ENCODE assay signal across 8 cellular contexts in genomic region chr19:6362024-6362344, GRCh38. TPM values are rescaled to one million over a fixed set of nuclear protein-coding genes. Genes with fewer than 3 reads are reported as not detected.
DNase-seq lines count a peak whose midpoint lies in the region; ATAC-seq and TF ChIP-seq lines count a peak whose summit lies in the region.

No MANE protein-coding gene starts in this region.

- H3K4me3 Mint-ChIP-seq in CD4-positive, alpha-beta memory T cell: peak overlapping the region; percentile 90 to 98 (median 95)
- peak overlapping the region; percentile 91 for H3K4me3 Mint-ChIP-seq in neural progenitor cell

- no peaks in the 10 kb centered on the region for H3K27me3 ChIP-seq in CD4-positive, alpha-beta memory T cell (ENCODE audit: insufficient read depth, low read length)
- H3K27me3 ChIP-seq in ectodermal cell (ENCODE audit: control insufficient read depth, insufficient read depth, low read length, poor library complexity, severe bottlenecking): no peaks in the 10 kb centered on the region
- H3K27me3 ChIP-seq in neural progenitor cell: no peaks in the 10 kb centered on the region

- H3K27ac Mint-ChIP-seq in CD4-positive, alpha-beta memory T cell: peak overlapping the region; percentile 91 to 97 (median 95)
- H3K27ac Mint-ChIP-seq in neural progenitor cell: no peak overlapping the region

- intact Hi-C loops in CD4-positive, alpha-beta memory T cell (cut with micrococcal nuclease): loop anchor here (5.0 to 10.0 kb wide), 2 partner anchors 567 to 1170 kb away; partner anchors contain the start of gene DUS3L

- CTCF ChIA-PET in CD4-positive, alpha-beta memory T cell (lab: Charles Lee; ENCODE audit: partially characterized antibody): no interaction called here

- no peak for ATAC-seq in HG03565 (IDR thresholded peaks at IDR 0.05; ENCODE audit: unreplicated experiment)
- no peak for ATAC-seq in GM19351 (IDR thresholded peaks at IDR 0.05; ENCODE audit: unreplicated experiment)

- H3K9me3 Mint-ChIP-seq in CD4-positive, alpha-beta memory T cell: no peaks in the 10 kb centered on the region
- no peaks in the 10 kb centered on the region for H3K9me3 Mint-ChIP-seq in neural progenitor cell

- H2AFZ ChIP-seq in neural progenitor cell (replicated peaks): peak overlapping the region; percentile 82

- H3K36me3 Mint-ChIP-seq in CD4-positive, alpha-beta memory T cell: peaks cover 20 to 34% of the 10 kb centered on the region in 2 donors
- H3K36me3 Mint-ChIP-seq in neural progenitor cell: peaks cover 9% of the 10 kb centered on the region

- H3K36me3 ChIP-seq in CD4-positive, alpha-beta memory T cell (ENCODE audit: insufficient read depth, low read length): peaks cover 28% of the 10 kb centered on the region
- H3K36me3 ChIP-seq in ectodermal cell (ENCODE audit: control insufficient read depth, insufficient read depth, low read length) (peaks cover 5% of the 10 kb centered on the region), neural progenitor cell (no peaks in the 10 kb centered on the region)

- TF ChIP-seq POLR2A in NB4 (IDR thresholded peaks at IDR 0.05; ENCODE audit: extremely low read depth, insufficient read length): no peak

- H3K9ac ChIP-seq in neural progenitor cell: peak overlapping the region; percentile 48

- peak overlapping the region; percentile 93 for H3K4me2 ChIP-seq in neural progenitor cell

- H3K79me2 ChIP-seq in neural progenitor cell (ENCODE audit: low read depth): peaks cover 6% of the 10 kb centered on the region

- peak overlapping the region; percentile 78 for H3K27ac ChIP-seq in CD4-positive, alpha-beta memory T cell (ENCODE audit: low read depth, low read length)
- H3K27ac ChIP-seq in ectodermal cell (ENCODE audit: insufficient read depth, low read depth, low read length, poor library complexity, severe bottlenecking) (no peak overlapping the region), neural progenitor cell (no peak overlapping the region)

- peaks cover 23% of the 10 kb centered on the region for H3K4me1 ChIP-seq in CD4-positive, alpha-beta memory T cell (ENCODE audit: insufficient read depth, low read length)
- peaks cover 14% of the 10 kb centered on the region for H3K4me1 ChIP-seq in ectodermal cell (ENCODE audit: control insufficient read depth, insufficient read depth, low read length)
- peaks cover 4% of the 10 kb centered on the region for H3K4me1 ChIP-seq in neural progenitor cell

- peak overlapping the region; percentile 92 to 97 for H3K4me3 ChIP-seq in CD4-positive, alpha-beta memory T cell (ENCODE audit: low read length in 2 of 2)
- H3K4me3 ChIP-seq in NB4 (ENCODE audit: low read depth, low read length) (peak overlapping the region; percentile 69), ectodermal cell (ENCODE audit: insufficient read depth, low read depth, low read length) (peak overlapping the region; percentile 67), neural progenitor cell (peak overlapping the region; percentile 73)

- DNase-seq in CD4-positive, alpha-beta memory T cell: peak in 1 of 5 donors; percentile 14
- DNase-seq in NB4 (ENCODE audit: low read depth) (no peak), neural progenitor cell (ENCODE audit: low spot score) (no peak), NCI-H1105 treated with DMSO at 0.1 percent for 48 hours (lab: John Stamatoyannopoulos, UW) (no peak), DMS79 (lab: John Stamatoyannopoulos, UW) (no peak)

- POLR2A ChIA-PET in CD4-positive, alpha-beta memory T cell (lab: Charles Lee; ENCODE audit: partially characterized antibody): interaction anchor here (1.4 to 5.4 kb wide), 6 partner anchors 11 to 707 kb away, joined by 3 to 123 read pairs (median 16); partner anchors contain the start of genes ALKBH7, DENND1C, GTF2F1 and KHSRP

- no peaks in the 10 kb centered on the region for H3F3A ChIP-seq in neural progenitor cell (ENCODE audit: low read depth)

- 1 to 2% methylated on average over 7 of the region's 7 CpGs for WGBS in ectodermal cell, 2 experiments

- no peaks in the 10 kb centered on the region for H3K9me3 ChIP-seq in CD4-positive, alpha-beta memory T cell (ENCODE audit: control insufficient read depth in 1 of 2, low read length in 2 of 2)
- H3K9me3 ChIP-seq in ectodermal cell (ENCODE audit: control insufficient read depth, low read length) (no peaks in the 10 kb centered on the region), neural progenitor cell (ENCODE audit: low read depth) (no peaks in the 10 kb centered on the region)

- H4K20me1 ChIP-seq in neural progenitor cell (ENCODE audit: low read depth): no peaks in the 10 kb centered on the region

- H3K4me1 Mint-ChIP-seq in CD4-positive, alpha-beta memory T cell: peaks cover 10 to 29% (median 19%) of the 10 kb centered on the region in 4 donors
- H3K4me1 Mint-ChIP-seq in neural progenitor cell: peaks cover 17% of the 10 kb centered on the region

- no peaks in the 10 kb centered on the region for H3K27me3 Mint-ChIP-seq in CD4-positive, alpha-beta memory T cell
- peaks cover 6% of the 10 kb centered on the region for H3K27me3 Mint-ChIP-seq in neural progenitor cell (ENCODE audit: insufficient read depth, low read depth)

- no peak for TF ChIP-seq CTCF in NB4 (IDR thresholded peaks at IDR 0.05; ENCODE audit: low read depth, low read length)
- no peak for TF ChIP-seq CTCF in neural progenitor cell (IDR thresholded peaks at IDR 0.05)

RNA-seq across cellular contexts. Expression of gene CLPP, which starts 0.7 kb away (rescaled TPM):
- total RNA-seq in CD4-positive, alpha-beta memory T cell: 10 to 100 TPM; 70.8 to 71.3 TPM
- 100 to 1,000 TPM; 160 to 212 TPM for polyA plus RNA-seq in CD4-positive, alpha-beta memory T cell
- 70.1 TPM for polyA plus RNA-seq in ectodermal cell (2013, experiment 1 of 4)
- polyA plus RNA-seq in ectodermal cell (2013, experiment 2 of 4): 66.8 TPM
- 65.2 TPM for polyA plus RNA-seq in ectodermal cell (2013, experiment 3 of 4)
- 65.0 TPM for polyA plus RNA-seq in ectodermal cell (2013, experiment 4 of 4)
- 28.0 and 73.6 TPM in 2 replicates for total RNA-seq in neural progenitor cell (ENCODE audit: low replicate concordance)

RNA-seq across cellular contexts. Expression of gene ALKBH7, which starts 10.6 kb away (rescaled TPM):
- total RNA-seq in CD4-positive, alpha-beta memory T cell: 10 to 100 TPM; 67.4 to 73.4 TPM
- 10 to 100 TPM; 72.3 to 88.1 TPM for polyA plus RNA-seq in CD4-positive, alpha-beta memory T cell
- polyA plus RNA-seq in ectodermal cell (2013, experiment 1 of 4): 91.3 TPM
- polyA plus RNA-seq in ectodermal cell (2013, experiment 2 of 4): 99.7 TPM
- polyA plus RNA-seq in ectodermal cell (2013, experiment 3 of 4): 90.0 TPM
- polyA plus RNA-seq in ectodermal cell (2013, experiment 4 of 4): 94.2 TPM
- total RNA-seq in neural progenitor cell (ENCODE audit: low replicate concordance): 19.7 and 94.7 TPM in 2 replicates

RNA-seq across cellular contexts. Expression of gene PSPN, which starts 13.7 kb away (rescaled TPM):
- 1 to 10 TPM; 4.6 to 5.2 TPM for total RNA-seq in CD4-positive, alpha-beta memory T cell
- polyA plus RNA-seq in CD4-positive, alpha-beta memory T cell: under 1 TPM; 0.38 to 0.61 TPM
- polyA plus RNA-seq in ectodermal cell (2013, experiment 1 of 4): 2.2 TPM
- polyA plus RNA-seq in ectodermal cell (2013, experiment 2 of 4): 2.2 TPM
- polyA plus RNA-seq in ectodermal cell (2013, experiment 3 of 4): 1.4 TPM
- polyA plus RNA-seq in ectodermal cell (2013, experiment 4 of 4): 1.6 TPM
- 0.92 and 2.7 TPM in 2 replicates for total RNA-seq in neural progenitor cell (ENCODE audit: low replicate concordance)

RNA-seq across cellular contexts. Expression of gene ACER1, which starts 28.6 kb away (rescaled TPM):
- 1 to 10 TPM in 1 of 2 experiments, under 1 TPM in 1; 0.67 to 1.3 TPM for total RNA-seq in CD4-positive, alpha-beta memory T cell
- 1 to 10 TPM in 1 of 2 donors, under 1 TPM in 1; 0.90 to 1.1 TPM for polyA plus RNA-seq in CD4-positive, alpha-beta memory T cell
- polyA plus RNA-seq in ectodermal cell (2013, experiment 1 of 4): not detected
- not detected for polyA plus RNA-seq in ectodermal cell (2013, experiment 2 of 4)
- not detected for polyA plus RNA-seq in ectodermal cell (2013, experiment 3 of 4)
- polyA plus RNA-seq in ectodermal cell (2013, experiment 4 of 4): not detected
- total RNA-seq in neural progenitor cell (ENCODE audit: low replicate concordance): not detected in 2 replicates

RNA-seq across cellular contexts. Expression of gene GTF2F1, which starts 31.0 kb away (rescaled TPM):
- 10 to 100 TPM; 56.3 to 57.7 TPM for total RNA-seq in CD4-positive, alpha-beta memory T cell
- polyA plus RNA-seq in CD4-positive, alpha-beta memory T cell: 10 to 100 TPM in 1 of 2 donors, 1 to 10 TPM in 1; 6.6 to 27.5 TPM
- 73.7 TPM for polyA plus RNA-seq in ectodermal cell (2013, experiment 1 of 4)
- 74.2 TPM for polyA plus RNA-seq in ectodermal cell (2013, experiment 2 of 4)
- 56.1 TPM for polyA plus RNA-seq in ectodermal cell (2013, experiment 3 of 4)
- 59.9 TPM for polyA plus RNA-seq in ectodermal cell (2013, experiment 4 of 4)
- 36.9 and 46.9 TPM in 2 replicates for total RNA-seq in neural progenitor cell (ENCODE audit: low replicate concordance)
